In genomic region chr16:68244481-68244902, GRCh38 we compare ENCODE assay signal across 7 cellular contexts. TPM values are rescaled to one million over a fixed set of nuclear protein-coding genes. Genes with fewer than 3 reads are reported as not detected.
DNase-seq lines count a peak whose midpoint lies in the region; ATAC-seq and TF ChIP-seq lines count a peak whose summit lies in the region.

No MANE protein-coding gene starts in this region.

- DNase-seq in HFF-Myc (ENCODE audit: extremely low read depth, low read depth) (no peak), WTC11 (ENCODE audit: low spot score) (no peak), mucosa of gallbladder (ENCODE audit: low spot score) (no peak), NCI-H446 (lab: John Stamatoyannopoulos, UW) (no peak), NOMO-1 treated with DMSO at 0.1 percent for 48 hours (lab: John Stamatoyannopoulos, UW; ENCODE audit: unreplicated experiment) (no peak)
- no peak for DNase-seq in stimulated activated naive B cell treated with anti-CD40 and anti-IgM and Interleukin-4, amounts not matched to agents 10 μg/mL and 1 μg/mL and 100 μg/mL, for 72 hours

- no peak overlapping the region for H3K9ac ChIP-seq in iPS-15b (ENCODE audit: low read depth, low read length)

- ATAC-seq in WTC11: no peak
- peak in 1 of 2 donors; percentile 1 for ATAC-seq in stimulated activated naive B cell treated with anti-CD40 and anti-IgM and Interleukin-4, amounts not matched to agents 10 μg/mL and 1 μg/mL and 100 μg/mL, for 72 hours (replicated peaks)

- H3K4me3 ChIP-seq in HFF-Myc (replicated peaks; ENCODE audit: low read depth, low read length): peak overlapping the region; percentile 79
- peak overlapping the region; percentile 94 for H3K4me3 ChIP-seq in iPS-15b (ENCODE audit: low read depth, low read length)

- peaks cover 8% of the 10 kb centered on the region for H3K4me1 Mint-ChIP-seq in WTC11
- peaks cover 23 to 48% of the 10 kb centered on the region in 2 donors for H3K4me1 Mint-ChIP-seq in stimulated activated naive B cell treated with anti-CD40 and anti-IgM and Interleukin-4, amounts not matched to agents 10 μg/mL and 1 μg/mL and 100 μg/mL, for 72 hours

- POLR2A ChIA-PET in WTC11 (lab: Charles Lee): interaction anchor here (0.9 kb wide), 1 partner anchor 159 kb away, joined by 3 read pairs; the partner anchor contains the start of gene NFATC3

- H3K4me3 Mint-ChIP-seq in WTC11: peak overlapping the region; percentile 97
- H3K4me3 Mint-ChIP-seq in stimulated activated naive B cell treated with anti-CD40 and anti-IgM and Interleukin-4, amounts not matched to agents 10 μg/mL and 1 μg/mL and 100 μg/mL, for 72 hours: peak overlapping the region; percentile 100

- H3K36me3 Mint-ChIP-seq in WTC11: no peaks in the 10 kb centered on the region
- H3K36me3 Mint-ChIP-seq in stimulated activated naive B cell treated with anti-CD40 and anti-IgM and Interleukin-4, amounts not matched to agents 10 μg/mL and 1 μg/mL and 100 μg/mL, for 72 hours: peaks cover 6 to 7% of the 10 kb centered on the region in 2 donors

- H3K27me3 ChIP-seq in iPS-15b (ENCODE audit: control insufficient read depth, insufficient read depth, low read length): peaks cover 12% of the 10 kb centered on the region

- no peaks in the 10 kb centered on the region for H3K9me3 Mint-ChIP-seq in WTC11
- H3K9me3 Mint-ChIP-seq in stimulated activated naive B cell treated with anti-CD40 and anti-IgM and Interleukin-4, amounts not matched to agents 10 μg/mL and 1 μg/mL and 100 μg/mL, for 72 hours: no peaks in the 10 kb centered on the region

- H3K4me1 ChIP-seq in iPS-15b (ENCODE audit: control insufficient read depth, insufficient read depth, low read length): peaks cover 6% of the 10 kb centered on the region

- H3K27me3 Mint-ChIP-seq in WTC11 (ENCODE audit: low read depth): peaks cover 40% of the 10 kb centered on the region
- no peaks in the 10 kb centered on the region for H3K27me3 Mint-ChIP-seq in stimulated activated naive B cell treated with anti-CD40 and anti-IgM and Interleukin-4, amounts not matched to agents 10 μg/mL and 1 μg/mL and 100 μg/mL, for 72 hours

- H3K27ac Mint-ChIP-seq in WTC11: no peak overlapping the region
- H3K27ac Mint-ChIP-seq in stimulated activated naive B cell treated with anti-CD40 and anti-IgM and Interleukin-4, amounts not matched to agents 10 μg/mL and 1 μg/mL and 100 μg/mL, for 72 hours: peak overlapping the region; percentile 96

- no peaks in the 10 kb centered on the region for H3K36me3 ChIP-seq in iPS-15b (ENCODE audit: control insufficient read depth, insufficient read depth, low read length)

- TF ChIP-seq CTCF in HFF-Myc (IDR thresholded peaks at IDR 0.05; ENCODE audit: low read depth, low read length, missing control alignments): no peak
- TF ChIP-seq CTCF in WTC11 (IDR thresholded peaks at IDR 0.05): no peak

- CTCF ChIA-PET in WTC11 (lab: Charles Lee): interaction anchor here (1.2 to 2.8 kb wide), 5 partner anchors 13 to 151 kb away, joined by 4 to 28 read pairs (median 5); partner anchors contain the start of gene SLC7A6

- no peaks in the 10 kb centered on the region for H3K9me3 ChIP-seq in iPS-15b (ENCODE audit: control insufficient read depth, insufficient read depth, low read length)

TF ChIP-seq in WTC11, 78 proteins besides CTCF, POLR2A, EP300 and RAD21:
- TF ChIP-seq, protein P1, sequence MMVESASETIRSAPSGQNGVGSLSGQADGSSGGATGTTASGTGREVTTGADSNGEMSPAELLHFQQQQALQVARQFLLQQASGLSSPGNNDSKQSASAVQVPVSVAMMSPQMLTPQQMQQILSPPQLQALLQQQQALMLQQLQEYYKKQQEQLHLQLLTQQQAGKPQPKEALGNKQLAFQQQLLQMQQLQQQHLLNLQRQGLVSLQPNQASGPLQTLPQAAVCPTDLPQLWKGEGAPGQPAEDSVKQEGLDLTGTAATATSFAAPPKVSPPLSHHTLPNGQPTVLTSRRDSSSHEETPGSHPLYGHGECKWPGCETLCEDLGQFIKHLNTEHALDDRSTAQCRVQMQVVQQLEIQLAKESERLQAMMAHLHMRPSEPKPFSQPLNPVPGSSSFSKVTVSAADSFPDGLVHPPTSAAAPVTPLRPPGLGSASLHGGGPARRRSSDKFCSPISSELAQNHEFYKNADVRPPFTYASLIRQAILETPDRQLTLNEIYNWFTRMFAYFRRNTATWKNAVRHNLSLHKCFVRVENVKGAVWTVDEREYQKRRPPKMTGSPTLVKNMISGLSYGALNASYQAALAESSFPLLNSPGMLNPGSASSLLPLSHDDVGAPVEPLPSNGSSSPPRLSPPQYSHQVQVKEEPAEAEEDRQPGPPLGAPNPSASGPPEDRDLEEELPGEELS (CRISPR knock-in tag; IDR thresholded peaks at IDR 0.05): no peak
- TF ChIP-seq SP1 (CRISPR knock-in tag; conservative IDR thresholded peaks at IDR 0.05): no peak
- TF ChIP-seq E2F5 (CRISPR knock-in tag; IDR thresholded peaks at IDR 0.05): 0 out of 2 replicates have a peak, but pooled peaks have one; percentile 11
- no peak for TF ChIP-seq CREM (CRISPR knock-in tag; IDR thresholded peaks at IDR 0.05)
- no peak for TF ChIP-seq E2F1 (CRISPR knock-in tag; IDR thresholded peaks at IDR 0.05)
- TF ChIP-seq ZNF263 (CRISPR knock-in tag; IDR thresholded peaks at IDR 0.05; ENCODE audit: low read depth): 0 out of 2 replicates have a peak, but pooled peaks have one; percentile 5
- TF ChIP-seq, protein P2, sequence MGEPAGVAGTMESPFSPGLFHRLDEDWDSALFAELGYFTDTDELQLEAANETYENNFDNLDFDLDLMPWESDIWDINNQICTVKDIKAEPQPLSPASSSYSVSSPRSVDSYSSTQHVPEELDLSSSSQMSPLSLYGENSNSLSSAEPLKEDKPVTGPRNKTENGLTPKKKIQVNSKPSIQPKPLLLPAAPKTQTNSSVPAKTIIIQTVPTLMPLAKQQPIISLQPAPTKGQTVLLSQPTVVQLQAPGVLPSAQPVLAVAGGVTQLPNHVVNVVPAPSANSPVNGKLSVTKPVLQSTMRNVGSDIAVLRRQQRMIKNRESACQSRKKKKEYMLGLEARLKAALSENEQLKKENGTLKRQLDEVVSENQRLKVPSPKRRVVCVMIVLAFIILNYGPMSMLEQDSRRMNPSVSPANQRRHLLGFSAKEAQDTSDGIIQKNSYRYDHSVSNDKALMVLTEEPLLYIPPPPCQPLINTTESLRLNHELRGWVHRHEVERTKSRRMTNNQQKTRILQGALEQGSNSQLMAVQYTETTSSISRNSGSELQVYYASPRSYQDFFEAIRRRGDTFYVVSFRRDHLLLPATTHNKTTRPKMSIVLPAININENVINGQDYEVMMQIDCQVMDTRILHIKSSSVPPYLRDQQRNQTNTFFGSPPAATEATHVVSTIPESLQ (CRISPR knock-in tag; IDR thresholded peaks at IDR 0.05): no peak
- TF ChIP-seq GTF2I (CRISPR knock-in tag; conservative IDR thresholded peaks at IDR 0.05): no peak

RNA-seq across cellular contexts. Expression of gene PLA2G15, which starts 0.7 kb away (rescaled TPM):
- 9.4 to 10.2 TPM (median 9.8 TPM) in 3 replicates for total RNA-seq in WTC11 (2021)
- total RNA-seq in mucosa of gallbladder: 19.1 TPM

RNA-seq across cellular contexts. Expression of gene ESRP2, which starts 8.6 kb away (rescaled TPM):
- 48.5 to 55.0 TPM (median 49.8 TPM) in 3 replicates for total RNA-seq in WTC11 (2021)
- total RNA-seq in mucosa of gallbladder: 67.0 TPM

RNA-seq across cellular contexts. Expression of gene SLC7A6, which starts 19.8 kb away (rescaled TPM):
- total RNA-seq in WTC11 (2021) (27.4 TPM in 3 replicates), mucosa of gallbladder (13.6 TPM)
